In the genomic region with DNA sequence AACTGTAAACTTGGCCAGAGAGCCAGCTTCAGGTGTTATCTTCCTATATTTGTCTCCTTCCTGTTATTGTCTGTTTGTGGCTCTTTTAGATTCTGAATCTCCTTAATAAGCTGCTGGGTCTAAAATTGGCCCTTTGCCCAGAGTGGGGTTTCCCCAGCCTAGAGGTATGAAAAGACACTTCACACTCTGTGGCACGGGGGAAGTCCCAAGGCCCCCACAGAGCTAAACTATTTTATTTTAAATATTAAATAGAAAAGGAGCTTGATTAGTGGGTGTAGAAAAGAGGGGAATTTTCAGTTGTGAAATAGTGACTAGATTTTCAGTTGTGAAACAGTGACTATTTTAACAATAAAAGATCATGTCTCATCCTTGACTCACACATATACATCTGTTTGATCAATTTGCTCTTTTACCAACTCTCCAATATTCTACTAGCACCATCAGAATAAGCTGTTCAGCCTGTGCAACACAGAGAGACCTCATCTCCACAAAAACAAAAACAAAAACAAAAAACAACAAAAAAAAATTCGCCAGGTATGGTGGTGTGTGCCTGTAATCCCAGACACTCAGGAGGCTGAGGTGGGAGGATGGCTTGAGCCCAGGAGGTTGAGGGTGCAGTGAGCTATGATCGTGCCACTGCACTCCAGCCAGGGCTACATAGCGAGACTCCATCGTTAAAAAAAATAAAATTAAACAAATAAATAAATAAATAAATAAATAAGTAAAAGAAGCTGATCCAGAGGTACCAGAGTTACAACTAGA, we compare ENCODE assay signal across 9 cellular contexts.
DNase-seq lines count a peak whose midpoint lies in the region; ATAC-seq lines count a peak whose summit lies in the region.
"Had no signal": no experiment of that assay in that cellular context is flagged by ENCODE, and none has a peak within 500 bp of the region (broad histone marks: within the 10 kb centered on the region; RNA-seq: fewer than 3 reads in every experiment).

No MANE protein-coding gene starts in this region.

- no peaks in the 10 kb centered on the region for H3K27me3 Mint-ChIP-seq in central memory CD8-positive, alpha-beta T cell

- DNase-seq in T-helper 9 cell (peak; percentile 68), cortex of kidney (lab: John Stamatoyannopoulos, UW) (no peak), retina (no peak), NCI-H446 treated with DMSO at 0.1 percent for 48 hours (lab: John Stamatoyannopoulos, UW) (no peak)
- DNase-seq in central memory CD8-positive, alpha-beta T cell (ENCODE audit: low spot score in 2 of 2) = peak; percentile 58 to 86
- peak; percentile 47 to 71 for DNase-seq in stimulated activated CD8-positive, alpha-beta memory T cell treated with anti-CD3 and anti-CD28 coated beads, Interleukin-4, amount 100 ng/mL, for 1 hour (ENCODE audit: low read depth in 2 of 2, low spot score in 1 of 2)

- no peaks in the 10 kb centered on the region for H3K36me3 Mint-ChIP-seq in central memory CD8-positive, alpha-beta T cell (ENCODE audit: insufficient read depth)

- H3K4me3 Mint-ChIP-seq in central memory CD8-positive, alpha-beta T cell = peak overlapping the region; percentile 1

- H3K4me1 Mint-ChIP-seq in central memory CD8-positive, alpha-beta T cell = peaks cover 21% of the 10 kb centered on the region

- peak overlapping the region; percentile 32 for H3K27ac Mint-ChIP-seq in central memory CD8-positive, alpha-beta T cell (ENCODE audit: low read depth)

- peak; percentile 88 for ATAC-seq in GM18861 (IDR thresholded peaks at IDR 0.05; ENCODE audit: unreplicated experiment)
- ATAC-seq in HG02981 (IDR thresholded peaks at IDR 0.05; ENCODE audit: unreplicated experiment) = peak; percentile 91
- ATAC-seq in central memory CD8-positive, alpha-beta T cell (replicated peaks; ENCODE audit: extremely low read depth, poor library complexity, severe bottlenecking) = peak; percentile 99
- ATAC-seq: Panc1 had no signal

- peaks cover 1% of the 10 kb centered on the region for H3K9me3 Mint-ChIP-seq in central memory CD8-positive, alpha-beta T cell

Comparison
In these comparisons a context has a peak if more than half of its experiments do, and no peak if none do; other contexts are left out.
1. DNase-seq: peak in T-helper 9 cell (single experiment), central memory CD8-positive, alpha-beta T cell (2 of 2) and stimulated activated CD8-positive, alpha-beta memory T cell treated with anti-CD3 and anti-CD28 coated beads, Interleukin-4, amount 100 ng/mL, for 1 hour (2 of 2); none in cortex of kidney (single experiment), retina (single experiment) and NCI-H446 treated with DMSO at 0.1 percent for 48 hours (single experiment).
2. Peak in every context shown above with its lines, with median percentiles within 50 percentile points of each other: ATAC-seq.